In the genomic region with DNA sequence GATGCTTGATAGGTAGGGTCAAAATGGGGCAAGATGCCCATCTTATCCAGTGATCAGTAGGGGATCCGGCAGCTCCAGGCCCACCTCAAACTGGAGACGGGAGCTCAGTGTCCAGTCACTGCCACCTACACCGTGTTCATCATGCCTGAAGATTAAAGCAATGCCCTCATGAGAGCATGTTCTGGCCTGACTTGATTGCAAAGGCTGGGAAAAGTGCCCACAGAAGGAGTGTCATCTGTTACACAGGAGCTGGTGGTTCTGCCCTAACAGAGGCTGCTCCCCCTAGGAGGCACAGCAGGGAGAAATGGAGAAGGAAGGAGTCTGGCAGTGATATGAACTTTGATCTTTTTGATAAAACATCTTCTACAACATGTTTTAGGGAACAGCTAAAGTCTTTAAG, we compare ENCODE assay signal across 1 cellular context.
TF ChIP-seq lines count a peak whose summit lies in the region.

No MANE protein-coding gene starts in this region.

TF ChIP-seq in SK-N-SH treated with all-trans-retinoic acid at 6 μM for 48 hours, 23 proteins besides CTCF, POLR2A, EP300 and RAD21 (continued from another document):
- TF ChIP-seq, protein P1, sequence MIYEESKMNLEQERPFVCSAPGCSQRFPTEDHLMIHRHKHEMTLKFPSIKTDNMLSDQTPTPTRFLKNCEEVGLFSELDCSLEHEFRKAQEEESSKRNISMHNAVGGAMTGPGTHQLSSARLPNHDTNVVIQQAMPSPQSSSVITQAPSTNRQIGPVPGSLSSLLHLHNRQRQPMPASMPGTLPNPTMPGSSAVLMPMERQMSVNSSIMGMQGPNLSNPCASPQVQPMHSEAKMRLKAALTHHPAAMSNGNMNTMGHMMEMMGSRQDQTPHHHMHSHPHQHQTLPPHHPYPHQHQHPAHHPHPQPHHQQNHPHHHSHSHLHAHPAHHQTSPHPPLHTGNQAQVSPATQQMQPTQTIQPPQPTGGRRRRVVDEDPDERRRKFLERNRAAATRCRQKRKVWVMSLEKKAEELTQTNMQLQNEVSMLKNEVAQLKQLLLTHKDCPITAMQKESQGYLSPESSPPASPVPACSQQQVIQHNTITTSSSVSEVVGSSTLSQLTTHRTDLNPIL (CRISPR knock-in tag; IDR thresholded peaks at IDR 0.05; ENCODE audit: low read depth): no peak
- TF ChIP-seq GLIS3 (CRISPR knock-in tag; IDR thresholded peaks at IDR 0.05) (no peak), ZC3H10 (CRISPR knock-in tag; IDR thresholded peaks at IDR 0.05) (no peak), ARNTL (CRISPR knock-in tag; IDR thresholded peaks at IDR 0.05; ENCODE audit: borderline replicate concordance, low read depth) (no peak), ZNF565 (CRISPR knock-in tag; conservative IDR thresholded peaks at IDR 0.05; ENCODE audit: low read depth) (no peak), SNAI2 (CRISPR knock-in tag; IDR thresholded peaks at IDR 0.05) (no peak)
- TF ChIP-seq, protein P2, sequence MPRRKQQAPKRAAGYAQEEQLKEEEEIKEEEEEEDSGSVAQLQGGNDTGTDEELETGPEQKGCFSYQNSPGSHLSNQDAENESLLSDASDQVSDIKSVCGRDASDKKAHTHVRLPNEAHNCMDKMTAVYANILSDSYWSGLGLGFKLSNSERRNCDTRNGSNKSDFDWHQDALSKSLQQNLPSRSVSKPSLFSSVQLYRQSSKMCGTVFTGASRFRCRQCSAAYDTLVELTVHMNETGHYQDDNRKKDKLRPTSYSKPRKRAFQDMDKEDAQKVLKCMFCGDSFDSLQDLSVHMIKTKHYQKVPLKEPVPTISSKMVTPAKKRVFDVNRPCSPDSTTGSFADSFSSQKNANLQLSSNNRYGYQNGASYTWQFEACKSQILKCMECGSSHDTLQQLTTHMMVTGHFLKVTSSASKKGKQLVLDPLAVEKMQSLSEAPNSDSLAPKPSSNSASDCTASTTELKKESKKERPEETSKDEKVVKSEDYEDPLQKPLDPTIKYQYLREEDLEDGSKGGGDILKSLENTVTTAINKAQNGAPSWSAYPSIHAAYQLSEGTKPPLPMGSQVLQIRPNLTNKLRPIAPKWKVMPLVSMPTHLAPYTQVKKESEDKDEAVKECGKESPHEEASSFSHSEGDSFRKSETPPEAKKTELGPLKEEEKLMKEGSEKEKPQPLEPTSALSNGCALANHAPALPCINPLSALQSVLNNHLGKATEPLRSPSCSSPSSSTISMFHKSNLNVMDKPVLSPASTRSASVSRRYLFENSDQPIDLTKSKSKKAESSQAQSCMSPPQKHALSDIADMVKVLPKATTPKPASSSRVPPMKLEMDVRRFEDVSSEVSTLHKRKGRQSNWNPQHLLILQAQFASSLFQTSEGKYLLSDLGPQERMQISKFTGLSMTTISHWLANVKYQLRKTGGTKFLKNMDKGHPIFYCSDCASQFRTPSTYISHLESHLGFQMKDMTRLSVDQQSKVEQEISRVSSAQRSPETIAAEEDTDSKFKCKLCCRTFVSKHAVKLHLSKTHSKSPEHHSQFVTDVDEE (CRISPR knock-in tag; IDR thresholded peaks at IDR 0.05): no peak
- TF ChIP-seq, protein P3, sequence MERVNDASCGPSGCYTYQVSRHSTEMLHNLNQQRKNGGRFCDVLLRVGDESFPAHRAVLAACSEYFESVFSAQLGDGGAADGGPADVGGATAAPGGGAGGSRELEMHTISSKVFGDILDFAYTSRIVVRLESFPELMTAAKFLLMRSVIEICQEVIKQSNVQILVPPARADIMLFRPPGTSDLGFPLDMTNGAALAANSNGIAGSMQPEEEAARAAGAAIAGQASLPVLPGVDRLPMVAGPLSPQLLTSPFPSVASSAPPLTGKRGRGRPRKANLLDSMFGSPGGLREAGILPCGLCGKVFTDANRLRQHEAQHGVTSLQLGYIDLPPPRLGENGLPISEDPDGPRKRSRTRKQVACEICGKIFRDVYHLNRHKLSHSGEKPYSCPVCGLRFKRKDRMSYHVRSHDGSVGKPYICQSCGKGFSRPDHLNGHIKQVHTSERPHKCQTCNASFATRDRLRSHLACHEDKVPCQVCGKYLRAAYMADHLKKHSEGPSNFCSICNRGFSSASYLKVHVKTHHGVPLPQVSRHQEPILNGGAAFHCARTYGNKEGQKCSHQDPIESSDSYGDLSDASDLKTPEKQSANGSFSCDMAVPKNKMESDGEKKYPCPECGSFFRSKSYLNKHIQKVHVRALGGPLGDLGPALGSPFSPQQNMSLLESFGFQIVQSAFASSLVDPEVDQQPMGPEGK (CRISPR knock-in tag; IDR thresholded peaks at IDR 0.05; ENCODE audit: borderline replicate concordance): no peak
